20 cellular contexts compared by ENCODE assay signal in the genomic region with DNA sequence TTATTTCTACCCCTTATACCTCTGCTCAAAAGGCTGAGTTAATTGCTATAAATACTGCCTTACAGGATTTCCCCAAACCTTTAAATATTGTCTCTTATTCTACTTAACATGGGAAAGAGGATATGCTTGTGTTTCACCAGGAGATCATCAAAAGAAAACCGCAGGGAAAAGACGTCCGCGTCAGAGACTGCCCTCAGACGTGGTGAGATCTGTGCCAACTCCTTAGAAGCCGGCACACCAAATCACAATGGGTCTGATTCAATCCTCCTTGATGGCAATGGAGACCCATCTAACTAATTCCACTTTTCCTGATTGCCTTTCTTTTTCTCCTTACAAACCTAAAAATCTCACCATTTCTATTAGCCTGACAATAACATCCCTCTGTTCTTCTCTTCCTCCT. TPM values are rescaled to one million over a fixed set of nuclear protein-coding genes. Genes with fewer than 3 reads are reported as not detected.
DNase-seq lines count a peak whose midpoint lies in the region; ATAC-seq, FAIRE-seq and TF ChIP-seq lines count a peak whose summit lies in the region.
"Had no signal": no experiment of that assay in that cellular context is flagged by ENCODE, and none has a peak within 500 bp of the region (broad histone marks: within the 10 kb centered on the region; RNA-seq: fewer than 3 reads in every experiment).

No MANE protein-coding gene starts in this region.

- H3K4me2 ChIP-seq in PC-3 (ENCODE audit: low read length) (0 out of 2 replicates have a peak overlapping the region, but pooled peaks have one; percentile 52), astrocyte (ENCODE audit: low read length) (no peak overlapping the region), osteoblast (ENCODE audit: insufficient read depth, low read length) (no peak overlapping the region)
- H3K4me2 ChIP-seq: BLaER1, KMS-11, SK-N-SH had no signal

- H3F3A ChIP-seq in PC-3 (ENCODE audit: low read length, unreplicated experiment) = no peaks in the 10 kb centered on the region

- no peak for ATAC-seq in PC-3
- ATAC-seq in GM21786 (IDR thresholded peaks at IDR 0.05; ENCODE audit: unreplicated experiment) = no peak
- no peak for ATAC-seq in HG02884 (IDR thresholded peaks at IDR 0.05; ENCODE audit: unreplicated experiment)
- ATAC-seq: CD8-positive, alpha-beta T cell had no signal

- H3K79me2 ChIP-seq in PC-3 (ENCODE audit: low read length) = no peaks in the 10 kb centered on the region
- peaks cover 3% of the 10 kb centered on the region for H3K79me2 ChIP-seq in astrocyte (ENCODE audit: insufficient read depth, low read length)
- H3K79me2 ChIP-seq in osteoblast (ENCODE audit: insufficient read depth, low read length) = peaks cover 9% of the 10 kb centered on the region

- H3K4me1 ChIP-seq in PC-3 (ENCODE audit: insufficient read depth, low read length) (peaks cover 10% of the 10 kb centered on the region), astrocyte (ENCODE audit: insufficient read depth, low read length) (peaks cover 27% of the 10 kb centered on the region), osteoblast (ENCODE audit: insufficient read depth, low read length) (peaks cover 33% of the 10 kb centered on the region), uterus (peaks cover 0 to 6% of the 10 kb centered on the region in 2 donors)
- H3K4me1 ChIP-seq: BLaER1 had no signal

- H3K9me3 ChIP-seq in PC-3 (ENCODE audit: low read length) = no peaks in the 10 kb centered on the region
- no peaks in the 10 kb centered on the region for H3K9me3 ChIP-seq in astrocyte (ENCODE audit: insufficient read depth, low read depth, low read length)
- H3K9me3 ChIP-seq in osteoblast (ENCODE audit: low read depth, low read length) = no peaks in the 10 kb centered on the region
- no peaks in the 10 kb centered on the region for H3K9me3 ChIP-seq in uterus
- H3K9me3 ChIP-seq: MG63, SK-N-SH had no signal

- H3K27me3 ChIP-seq in PC-3 (ENCODE audit: low read length) (no peaks in the 10 kb centered on the region), astrocyte (ENCODE audit: insufficient read depth, low read length) (no peaks in the 10 kb centered on the region), osteoblast (ENCODE audit: insufficient read depth, low read length) (no peaks in the 10 kb centered on the region), uterus (no peaks in the 10 kb centered on the region)
- H3K27me3 ChIP-seq: BLaER1, MG63 had no signal

- no peak overlapping the region for H3K9ac ChIP-seq in PC-3 (ENCODE audit: low read length)
- H3K9ac ChIP-seq in astrocyte (ENCODE audit: low read length) = no peak overlapping the region
- H3K9ac ChIP-seq: BLaER1, KMS-11, SK-N-SH had no signal

- no peaks in the 10 kb centered on the region for H3K36me3 ChIP-seq in PC-3 (ENCODE audit: low read depth, low read length)
- H3K36me3 ChIP-seq in astrocyte (ENCODE audit: insufficient read depth, low read length) = peaks cover 5% of the 10 kb centered on the region
- H3K36me3 ChIP-seq in osteoblast (ENCODE audit: insufficient read depth, low read length) = peaks cover 19% of the 10 kb centered on the region
- no peaks in the 10 kb centered on the region for H3K36me3 ChIP-seq in uterus

- H3K4me3 ChIP-seq in PC-3 (ENCODE audit: low read length) = no peak overlapping the region
- H3K4me3 ChIP-seq in astrocyte (ENCODE audit: insufficient read depth, low read depth, low read length) = no peak overlapping the region
- H3K4me3 ChIP-seq in osteoblast (ENCODE audit: insufficient read depth, low read length) = no peak overlapping the region
- H3K4me3 ChIP-seq in uterus = no peak overlapping the region
- H3K4me3 ChIP-seq: BLaER1, MG63 had no signal

- TF ChIP-seq CTCF in PC-3 (conservative IDR thresholded peaks at IDR 0.05; ENCODE audit: low read depth, low read length) = no peak
- no peak for TF ChIP-seq CTCF in astrocyte (IDR thresholded peaks at IDR 0.05; ENCODE audit: insufficient read depth, low read depth, low read length)
- TF ChIP-seq CTCF in osteoblast (IDR thresholded peaks at IDR 0.05; ENCODE audit: extremely low read depth, low read depth, low read length) = no peak
- no peak for TF ChIP-seq CTCF in uterus (IDR thresholded peaks at IDR 0.05)

- no peak overlapping the region for H3K27ac Mint-ChIP-seq in astrocyte (ENCODE audit: unreplicated experiment)
- H3K27ac Mint-ChIP-seq: CD8-positive, alpha-beta T cell had no signal

- H3K27me3 Mint-ChIP-seq in astrocyte (ENCODE audit: low read depth, unreplicated experiment) = no peaks in the 10 kb centered on the region

- CTCF ChIA-PET in PC-3 (lab: Charles Lee) = no interaction called here

- H3K27ac ChIP-seq in PC-3 (ENCODE audit: low read length) (no peak overlapping the region), astrocyte (ENCODE audit: low read depth, low read length) (no peak overlapping the region), osteoblast (ENCODE audit: low read depth, low read length) (peak overlapping the region; percentile 23), uterus (peak overlapping the region; percentile 10 to 64)
- H3K27ac ChIP-seq: BLaER1, KMS-11 had no signal

- H3K4me3 Mint-ChIP-seq in astrocyte (ENCODE audit: unreplicated experiment) = no peak overlapping the region
- H3K4me3 Mint-ChIP-seq: CD8-positive, alpha-beta T cell had no signal

- H3K36me3 Mint-ChIP-seq in astrocyte (ENCODE audit: low read depth, unreplicated experiment) = peaks cover 60% of the 10 kb centered on the region
- H3K36me3 Mint-ChIP-seq: CD8-positive, alpha-beta T cell had no signal

- no TSS peak for BruUV-seq in PC-3 (replicated peaks; lab: Mats Ljungman, UMichigan)

- H3K4me1 Mint-ChIP-seq in astrocyte (ENCODE audit: low read depth, unreplicated experiment) = peaks cover 15% of the 10 kb centered on the region

- DNase-seq in PC-3 (no peak), astrocyte (ENCODE audit: low read depth) (peak; percentile 74), osteoblast (ENCODE audit: insufficient read length, low spot score, missing footprints) (no peak), uterus (no peak), frontal cortex (ENCODE audit: low spot score in 2 of 2) (no peak)
- DNase-seq: CD8-positive, alpha-beta T cell; DND-41; MG63; NCI-H1048; NCI-H1436; NCI-H1930; NCI-H446 treated with DMSO at 0.1 percent for 48 hours; NK-92 treated with Interleukin-12 subunit alpha and Interleukin-12 subunit beta, amount 100 ng/mL, for 24 hours; SHP77; SK-N-SH had no signal

- H3K9me3 Mint-ChIP-seq in astrocyte (ENCODE audit: unreplicated experiment) = peaks cover 5% of the 10 kb centered on the region

- intact Hi-C loops in PC-3 (cut with micrococcal nuclease) = no loop called here
- intact Hi-C loops in uterus (cut with DNase I; ENCODE audit: low total_unique reads) = no loop called here

- TF ChIP-seq POLR2A in uterus (IDR thresholded peaks at IDR 0.05) = no peak

- POLR2A ChIA-PET in PC-3 (lab: Charles Lee; ENCODE audit: unreplicated experiment) = no interaction called here

- no peaks in the 10 kb centered on the region for H3K9me2 ChIP-seq in PC-3 (replicated peaks; ENCODE audit: low read length)
- H3K9me2 ChIP-seq: SK-N-SH had no signal

- H4K20me1 ChIP-seq in PC-3 (ENCODE audit: low read length) = no peaks in the 10 kb centered on the region
- peaks cover 34% of the 10 kb centered on the region for H4K20me1 ChIP-seq in astrocyte (ENCODE audit: insufficient read depth, low read length)
- H4K20me1 ChIP-seq in osteoblast (ENCODE audit: insufficient read depth, low read length) = peaks cover 4% of the 10 kb centered on the region
- H4K20me1 ChIP-seq: BLaER1 had no signal

- FAIRE-seq in astrocyte (lab: Jason Lieb, UNC) (no peak), frontal cortex (lab: Jason Lieb, UNC) (no peak)
- FAIRE-seq: H54 had no signal

- H2AFZ ChIP-seq in PC-3 (ENCODE audit: low read length) (no peak overlapping the region), astrocyte (ENCODE audit: low read depth, low read length) (no peak overlapping the region), osteoblast (ENCODE audit: low read length) (no peak overlapping the region)

RNA-seq across cellular contexts. Expression of a gene that starts 55.0 kb away (rescaled TPM):
- total RNA-seq in PC-3 (2014; rRNA removed) (8.9 and 9.8 TPM in 2 replicates), astrocyte (66.0 and 70.4 TPM in 2 replicates), osteoblast (58.3 and 59.2 TPM in 2 replicates), uterus (10 to 100 TPM; 26.1 to 82.6 (median 31.0) TPM), frontal cortex (13.0 TPM)

Comparison
In these comparisons a context has a peak if more than half of its experiments do, and no peak if none do; other contexts are left out.
1. H3K27ac ChIP-seq: peak in osteoblast (single experiment) and uterus (2 of 2); none in PC-3 (single experiment) and astrocyte (single experiment).